8 cellular contexts compared by ENCODE assay signal in genomic region chr1:161166669-161167548, GRCh38. TPM values are rescaled to one million over a fixed set of nuclear protein-coding genes. Genes with fewer than 3 reads are reported as not detected.
DNase-seq lines count a peak whose midpoint lies in the region; ATAC-seq and TF ChIP-seq lines count a peak whose summit lies in the region.

No MANE protein-coding gene starts in this region.

- peak overlapping the region; percentile 94 for H3K4me3 Mint-ChIP-seq in endothelial cell (ENCODE audit: unreplicated experiment)
- H3K4me3 Mint-ChIP-seq in naive thymus-derived CD8-positive, alpha-beta T cell, result peak overlapping the region; percentile 86 to 97 (median 92)

- H3K27ac ChIP-seq in RWPE1, result peak overlapping the region; percentile 84

- H3K36me3 ChIP-seq in HAP-1 (replicated peaks), result peaks cover 43% of the 10 kb centered on the region

- H3K27me3 Mint-ChIP-seq in endothelial cell (ENCODE audit: unreplicated experiment), result peaks cover 11% of the 10 kb centered on the region
- no peaks in the 10 kb centered on the region for H3K27me3 Mint-ChIP-seq in naive thymus-derived CD8-positive, alpha-beta T cell

- peaks cover 26% of the 10 kb centered on the region for H3K4me1 Mint-ChIP-seq in endothelial cell (ENCODE audit: unreplicated experiment)
- H3K4me1 Mint-ChIP-seq in naive thymus-derived CD8-positive, alpha-beta T cell, result peaks cover 22 to 63% (median 55%) of the 10 kb centered on the region in 4 donors

- no peaks in the 10 kb centered on the region for H3K27me3 ChIP-seq in HAP-1 (ENCODE audit: low read depth)

- peak overlapping the region; percentile 83 for H3K27ac Mint-ChIP-seq in endothelial cell (ENCODE audit: unreplicated experiment)
- H3K27ac Mint-ChIP-seq in naive thymus-derived CD8-positive, alpha-beta T cell, result peak overlapping the region; percentile 97 to 100 (median 98)

- peaks cover 32% of the 10 kb centered on the region for H3K36me3 Mint-ChIP-seq in endothelial cell (ENCODE audit: low read depth, unreplicated experiment)
- peaks cover 0 to 47% (median 10%) of the 10 kb centered on the region in 3 donors for H3K36me3 Mint-ChIP-seq in naive thymus-derived CD8-positive, alpha-beta T cell

- CTCF ChIA-PET in RWPE1 (lab: Yijun Ruan, JAX), result no interaction called here

- in situ Hi-C loops in HAP-1 (cut with MboI; ENCODE audit: low sequenced_read_pairs), result no loop called here

- DNase-seq in COLO668 (lab: John Stamatoyannopoulos, UW; ENCODE audit: unreplicated experiment) (peak; percentile 51), HAP-1 (ENCODE audit: low spot score in 2 of 2) (peak; percentile 63 to 72), RWPE1 (ENCODE audit: low spot score) (no peak), endothelial cell (ENCODE audit: low spot score) (peak; percentile 31), epidermal melanocyte (ENCODE audit: insufficient read length, low spot score) (no peak), mucosa of gallbladder (ENCODE audit: low spot score) (no peak)
- no peak for DNase-seq in naive thymus-derived CD8-positive, alpha-beta T cell

- no peaks in the 10 kb centered on the region for H3K9me3 ChIP-seq in HAP-1

- no peak for ATAC-seq in naive thymus-derived CD8-positive, alpha-beta T cell
- no peak for ATAC-seq in GM21619 (IDR thresholded peaks at IDR 0.05; ENCODE audit: unreplicated experiment)

- H3K4me1 ChIP-seq in HAP-1, result peaks cover 7% of the 10 kb centered on the region

- no peaks in the 10 kb centered on the region for H3K9me3 Mint-ChIP-seq in endothelial cell (ENCODE audit: unreplicated experiment)
- no peaks in the 10 kb centered on the region for H3K9me3 Mint-ChIP-seq in naive thymus-derived CD8-positive, alpha-beta T cell

- POLR2A ChIA-PET in RWPE1 (lab: Yijun Ruan, JAX; ENCODE audit: low non-redundant PET), result no interaction called here
- POLR2A ChIA-PET in naive thymus-derived CD8-positive, alpha-beta T cell (lab: Charles Lee), result interaction anchor here (0.5 to 6.4 kb wide), 17 partner anchors 8 to 278 kb away, joined by 3 to 154 read pairs (median 9); partner anchors contain the start of genes ARHGAP30, B4GALT3, DEDD and NDUFS2

- H3K4me3 ChIP-seq in HAP-1, result peak overlapping the region; percentile 53

- no peak for TF ChIP-seq CTCF in RWPE1 (conservative IDR thresholded peaks at IDR 0.05; ENCODE audit: low read depth)
- TF ChIP-seq CTCF in endothelial cell (IDR thresholded peaks at IDR 0.05; ENCODE audit: unreplicated experiment), result no peak

RNA-seq across cellular contexts. Expression of gene PPOX, which starts 0.7 kb away (rescaled TPM):
- total RNA-seq in endothelial cell (ENCODE audit: unreplicated experiment) (39.0 TPM), mucosa of gallbladder (25.6 TPM)
- total RNA-seq in naive thymus-derived CD8-positive, alpha-beta T cell, result 10 to 100 TPM; 76.2 to 82.1 TPM
- 10 to 100 TPM; 12.0 to 17.8 (median 15.7) TPM for polyA plus RNA-seq in naive thymus-derived CD8-positive, alpha-beta T cell

RNA-seq across cellular contexts. Expression of gene USP21, which starts 7.6 kb away (rescaled TPM):
- total RNA-seq in endothelial cell (ENCODE audit: unreplicated experiment) (22.2 TPM), mucosa of gallbladder (42.4 TPM)
- 10 to 100 TPM; 59.2 to 63.8 TPM for total RNA-seq in naive thymus-derived CD8-positive, alpha-beta T cell
- polyA plus RNA-seq in naive thymus-derived CD8-positive, alpha-beta T cell, result 10 to 100 TPM; 13.8 to 31.4 (median 14.6) TPM

RNA-seq across cellular contexts. Expression of gene B4GALT3, which starts 10.4 kb away (rescaled TPM):
- 44.0 TPM for total RNA-seq in endothelial cell (ENCODE audit: unreplicated experiment)
- total RNA-seq in naive thymus-derived CD8-positive, alpha-beta T cell, result 10 to 100 TPM; 81.0 to 97.4 TPM
- 10 to 100 TPM; 35.4 to 49.9 (median 37.6) TPM for polyA plus RNA-seq in naive thymus-derived CD8-positive, alpha-beta T cell
- 36.4 TPM for total RNA-seq in mucosa of gallbladder

RNA-seq across cellular contexts. Expression of gene UFC1, which starts 13.1 kb away (rescaled TPM):
- total RNA-seq in endothelial cell (ENCODE audit: unreplicated experiment) (124 TPM), mucosa of gallbladder (114 TPM)
- total RNA-seq in naive thymus-derived CD8-positive, alpha-beta T cell, result 100 to 1,000 TPM; 116 to 118 TPM
- 100 to 1,000 TPM; 148 to 158 (median 155) TPM for polyA plus RNA-seq in naive thymus-derived CD8-positive, alpha-beta T cell

RNA-seq across cellular contexts. Expression of gene ADAMTS4, which starts 31.9 kb away (rescaled TPM):
- 56.8 TPM for total RNA-seq in endothelial cell (ENCODE audit: unreplicated experiment)
- total RNA-seq in naive thymus-derived CD8-positive, alpha-beta T cell, result 1 to 10 TPM; 4.8 to 7.0 TPM
- polyA plus RNA-seq in naive thymus-derived CD8-positive, alpha-beta T cell, result under 1 TPM; 0.07 to 0.34 (median 0.22) TPM
- total RNA-seq in mucosa of gallbladder, result 7.3 TPM

Comparison
In these comparisons a context has a peak if more than half of its experiments do, and no peak if none do; other contexts are left out.
1. DNase-seq: peak in COLO668 (single experiment), HAP-1 (2 of 2) and endothelial cell (single experiment); none in RWPE1 (single experiment), naive thymus-derived CD8-positive, alpha-beta T cell (0 of 10), epidermal melanocyte (single experiment) and mucosa of gallbladder (single experiment).